1 cellular context compared by ENCODE assay signal in the genomic region with DNA sequence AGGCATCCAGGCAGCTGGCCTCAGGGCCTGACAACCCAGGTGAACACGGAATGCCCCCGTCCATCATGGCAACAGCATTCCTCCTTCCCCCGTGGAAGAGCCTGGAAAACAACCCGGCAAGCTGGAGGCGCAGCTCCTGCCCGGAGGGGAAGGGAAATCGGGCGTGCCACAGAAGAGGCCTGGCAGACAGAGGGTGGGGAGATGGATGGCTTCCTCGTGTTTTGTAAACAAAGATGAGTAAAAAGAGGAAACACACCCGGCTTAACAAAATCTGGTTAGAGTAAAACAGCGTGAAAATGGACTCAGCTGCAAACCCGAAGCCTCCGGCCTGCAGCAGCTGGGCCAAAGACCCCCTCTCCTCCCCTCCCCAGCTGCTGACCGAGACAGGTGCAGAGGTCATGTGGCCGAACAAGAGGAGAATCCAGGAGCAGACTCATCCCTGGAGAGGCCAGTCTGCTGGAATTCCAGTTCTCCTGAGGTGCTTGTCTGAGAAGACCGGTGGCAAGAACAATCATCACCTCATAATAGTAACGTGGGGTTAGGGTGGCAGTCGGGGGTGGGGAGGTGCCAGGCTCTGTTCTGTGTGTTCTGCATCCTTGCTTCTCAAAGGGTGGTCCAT.
TF ChIP-seq lines count a peak whose summit lies in the region.

No MANE protein-coding gene starts in this region.

TF ChIP-seq in HepG2, 621 proteins besides CTCF, POLR2A, EP300 and RAD21 (continued from another document and continues in another):
- no peak for TF ChIP-seq RFXAP (CRISPR knock-in tag; IDR thresholded peaks at IDR 0.05; ENCODE audit: borderline replicate concordance)
- TF ChIP-seq RFX5 (IDR thresholded peaks at IDR 0.05; ENCODE audit: low read depth, low read length) = no peak
- TF ChIP-seq SOX5 (CRISPR knock-in tag; IDR thresholded peaks at IDR 0.05; ENCODE audit: borderline replicate concordance) = no peak
- TF ChIP-seq, protein P1, sequence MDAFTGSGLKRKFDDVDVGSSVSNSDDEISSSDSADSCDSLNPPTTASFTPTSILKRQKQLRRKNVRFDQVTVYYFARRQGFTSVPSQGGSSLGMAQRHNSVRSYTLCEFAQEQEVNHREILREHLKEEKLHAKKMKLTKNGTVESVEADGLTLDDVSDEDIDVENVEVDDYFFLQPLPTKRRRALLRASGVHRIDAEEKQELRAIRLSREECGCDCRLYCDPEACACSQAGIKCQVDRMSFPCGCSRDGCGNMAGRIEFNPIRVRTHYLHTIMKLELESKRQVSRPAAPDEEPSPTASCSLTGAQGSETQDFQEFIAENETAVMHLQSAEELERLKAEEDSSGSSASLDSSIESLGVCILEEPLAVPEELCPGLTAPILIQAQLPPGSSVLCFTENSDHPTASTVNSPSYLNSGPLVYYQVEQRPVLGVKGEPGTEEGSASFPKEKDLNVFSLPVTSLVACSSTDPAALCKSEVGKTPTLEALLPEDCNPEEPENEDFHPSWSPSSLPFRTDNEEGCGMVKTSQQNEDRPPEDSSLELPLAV (CRISPR knock-in tag; conservative IDR thresholded peaks at IDR 0.05; ENCODE audit: low read depth) = no peak
- TF ChIP-seq TRIM24 (CRISPR knock-in tag; IDR thresholded peaks at IDR 0.05) = no peak
- TF ChIP-seq SIN3A (IDR thresholded peaks at IDR 0.05; ENCODE audit: borderline replicate concordance, low read depth, low read length) = no peak
- TF ChIP-seq ZNF350 (CRISPR knock-in tag; IDR thresholded peaks at IDR 0.05; ENCODE audit: borderline replicate concordance, low read depth) = no peak
- no peak for TF ChIP-seq ZBTB7B (CRISPR knock-in tag; IDR thresholded peaks at IDR 0.05)
- TF ChIP-seq, protein P2, sequence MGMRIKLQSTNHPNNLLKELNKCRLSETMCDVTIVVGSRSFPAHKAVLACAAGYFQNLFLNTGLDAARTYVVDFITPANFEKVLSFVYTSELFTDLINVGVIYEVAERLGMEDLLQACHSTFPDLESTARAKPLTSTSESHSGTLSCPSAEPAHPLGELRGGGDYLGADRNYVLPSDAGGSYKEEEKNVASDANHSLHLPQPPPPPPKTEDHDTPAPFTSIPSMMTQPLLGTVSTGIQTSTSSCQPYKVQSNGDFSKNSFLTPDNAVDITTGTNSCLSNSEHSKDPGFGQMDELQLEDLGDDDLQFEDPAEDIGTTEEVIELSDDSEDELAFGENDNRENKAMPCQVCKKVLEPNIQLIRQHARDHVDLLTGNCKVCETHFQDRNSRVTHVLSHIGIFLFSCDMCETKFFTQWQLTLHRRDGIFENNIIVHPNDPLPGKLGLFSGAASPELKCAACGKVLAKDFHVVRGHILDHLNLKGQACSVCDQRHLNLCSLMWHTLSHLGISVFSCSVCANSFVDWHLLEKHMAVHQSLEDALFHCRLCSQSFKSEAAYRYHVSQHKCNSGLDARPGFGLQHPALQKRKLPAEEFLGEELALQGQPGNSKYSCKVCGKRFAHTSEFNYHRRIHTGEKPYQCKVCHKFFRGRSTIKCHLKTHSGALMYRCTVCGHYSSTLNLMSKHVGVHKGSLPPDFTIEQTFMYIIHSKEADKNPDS (CRISPR knock-in tag; IDR thresholded peaks at IDR 0.05) = no peak
- TF ChIP-seq ZNF816 (CRISPR knock-in tag; IDR thresholded peaks at IDR 0.05; ENCODE audit: borderline replicate concordance) = no peak
- TF ChIP-seq CBFB (CRISPR knock-in tag; IDR thresholded peaks at IDR 0.05) = no peak
- TF ChIP-seq TCF7L2 (IDR thresholded peaks at IDR 0.05; ENCODE audit: low read depth, low read length) = no peak
- TF ChIP-seq, protein P3, sequence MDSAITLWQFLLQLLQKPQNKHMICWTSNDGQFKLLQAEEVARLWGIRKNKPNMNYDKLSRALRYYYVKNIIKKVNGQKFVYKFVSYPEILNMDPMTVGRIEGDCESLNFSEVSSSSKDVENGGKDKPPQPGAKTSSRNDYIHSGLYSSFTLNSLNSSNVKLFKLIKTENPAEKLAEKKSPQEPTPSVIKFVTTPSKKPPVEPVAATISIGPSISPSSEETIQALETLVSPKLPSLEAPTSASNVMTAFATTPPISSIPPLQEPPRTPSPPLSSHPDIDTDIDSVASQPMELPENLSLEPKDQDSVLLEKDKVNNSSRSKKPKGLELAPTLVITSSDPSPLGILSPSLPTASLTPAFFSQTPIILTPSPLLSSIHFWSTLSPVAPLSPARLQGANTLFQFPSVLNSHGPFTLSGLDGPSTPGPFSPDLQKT (CRISPR knock-in tag; IDR thresholded peaks at IDR 0.05; ENCODE audit: borderline replicate concordance) = no peak
- TF ChIP-seq, protein P4, sequence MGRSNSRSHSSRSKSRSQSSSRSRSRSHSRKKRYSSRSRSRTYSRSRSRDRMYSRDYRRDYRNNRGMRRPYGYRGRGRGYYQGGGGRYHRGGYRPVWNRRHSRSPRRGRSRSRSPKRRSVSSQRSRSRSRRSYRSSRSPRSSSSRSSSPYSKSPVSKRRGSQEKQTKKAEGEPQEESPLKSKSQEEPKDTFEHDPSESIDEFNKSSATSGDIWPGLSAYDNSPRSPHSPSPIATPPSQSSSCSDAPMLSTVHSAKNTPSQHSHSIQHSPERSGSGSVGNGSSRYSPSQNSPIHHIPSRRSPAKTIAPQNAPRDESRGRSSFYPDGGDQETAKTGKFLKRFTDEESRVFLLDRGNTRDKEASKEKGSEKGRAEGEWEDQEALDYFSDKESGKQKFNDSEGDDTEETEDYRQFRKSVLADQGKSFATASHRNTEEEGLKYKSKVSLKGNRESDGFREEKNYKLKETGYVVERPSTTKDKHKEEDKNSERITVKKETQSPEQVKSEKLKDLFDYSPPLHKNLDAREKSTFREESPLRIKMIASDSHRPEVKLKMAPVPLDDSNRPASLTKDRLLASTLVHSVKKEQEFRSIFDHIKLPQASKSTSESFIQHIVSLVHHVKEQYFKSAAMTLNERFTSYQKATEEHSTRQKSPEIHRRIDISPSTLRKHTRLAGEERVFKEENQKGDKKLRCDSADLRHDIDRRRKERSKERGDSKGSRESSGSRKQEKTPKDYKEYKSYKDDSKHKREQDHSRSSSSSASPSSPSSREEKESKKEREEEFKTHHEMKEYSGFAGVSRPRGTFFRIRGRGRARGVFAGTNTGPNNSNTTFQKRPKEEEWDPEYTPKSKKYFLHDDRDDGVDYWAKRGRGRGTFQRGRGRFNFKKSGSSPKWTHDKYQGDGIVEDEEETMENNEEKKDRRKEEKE (IDR thresholded peaks at IDR 0.05) = no peak
- no peak for TF ChIP-seq ELF1 (CRISPR knock-in tag; IDR thresholded peaks at IDR 0.05)
- TF ChIP-seq ZIK1 (CRISPR knock-in tag; IDR thresholded peaks at IDR 0.05; ENCODE audit: borderline replicate concordance, low read depth) = no peak
- no peak for TF ChIP-seq DNMT1 (CRISPR knock-in tag; IDR thresholded peaks at IDR 0.05)
- TF ChIP-seq U2AF1 (optimal IDR thresholded peaks at IDR 0.05; ENCODE audit: low read depth, low read length) = no peak
- TF ChIP-seq, protein P5, sequence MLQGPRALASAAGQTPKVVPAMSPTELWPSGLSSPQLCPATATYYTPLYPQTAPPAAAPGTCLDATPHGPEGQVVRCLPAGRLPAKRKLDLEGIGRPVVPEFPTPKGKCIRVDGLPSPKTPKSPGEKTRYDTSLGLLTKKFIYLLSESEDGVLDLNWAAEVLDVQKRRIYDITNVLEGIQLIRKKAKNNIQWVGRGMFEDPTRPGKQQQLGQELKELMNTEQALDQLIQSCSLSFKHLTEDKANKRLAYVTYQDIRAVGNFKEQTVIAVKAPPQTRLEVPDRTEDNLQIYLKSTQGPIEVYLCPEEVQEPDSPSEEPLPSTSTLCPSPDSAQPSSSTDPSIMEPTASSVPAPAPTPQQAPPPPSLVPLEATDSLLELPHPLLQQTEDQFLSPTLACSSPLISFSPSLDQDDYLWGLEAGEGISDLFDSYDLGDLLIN (CRISPR knock-in tag; IDR thresholded peaks at IDR 0.05; ENCODE audit: borderline replicate concordance) = no peak
- TF ChIP-seq, protein P6, sequence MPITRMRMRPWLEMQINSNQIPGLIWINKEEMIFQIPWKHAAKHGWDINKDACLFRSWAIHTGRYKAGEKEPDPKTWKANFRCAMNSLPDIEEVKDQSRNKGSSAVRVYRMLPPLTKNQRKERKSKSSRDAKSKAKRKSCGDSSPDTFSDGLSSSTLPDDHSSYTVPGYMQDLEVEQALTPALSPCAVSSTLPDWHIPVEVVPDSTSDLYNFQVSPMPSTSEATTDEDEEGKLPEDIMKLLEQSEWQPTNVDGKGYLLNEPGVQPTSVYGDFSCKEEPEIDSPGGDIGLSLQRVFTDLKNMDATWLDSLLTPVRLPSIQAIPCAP (CRISPR knock-in tag; IDR thresholded peaks at IDR 0.05; ENCODE audit: low read depth) = no peak
- no peak for TF ChIP-seq RCOR2 (CRISPR knock-in tag; IDR thresholded peaks at IDR 0.05)
- TF ChIP-seq HNRNPK (IDR thresholded peaks at IDR 0.05; ENCODE audit: low read depth, low read length, poor library complexity, severe bottlenecking) = no peak
- 0 out of 2 replicates have a peak, but pooled peaks have one; percentile 39 for TF ChIP-seq ZFP90 (CRISPR knock-in tag; IDR thresholded peaks at IDR 0.05; ENCODE audit: borderline replicate concordance)
- 0 out of 2 replicates have a peak, but pooled peaks have one; percentile 8 for TF ChIP-seq SP4 (CRISPR knock-in tag; IDR thresholded peaks at IDR 0.05)
- no peak for TF ChIP-seq MED1 (CRISPR knock-in tag; IDR thresholded peaks at IDR 0.05)
- TF ChIP-seq ISL2 (CRISPR knock-in tag; IDR thresholded peaks at IDR 0.05) = no peak
- no peak for TF ChIP-seq ZNF572 (CRISPR knock-in tag; IDR thresholded peaks at IDR 0.05)
- TF ChIP-seq TOE1 (CRISPR knock-in tag; IDR thresholded peaks at IDR 0.05) = no peak
- TF ChIP-seq ZNF253 (CRISPR knock-in tag; IDR thresholded peaks at IDR 0.05; ENCODE audit: borderline replicate concordance) = no peak
- TF ChIP-seq MEIS1 (CRISPR knock-in tag; IDR thresholded peaks at IDR 0.05; ENCODE audit: borderline replicate concordance) = no peak
- TF ChIP-seq, protein P7, sequence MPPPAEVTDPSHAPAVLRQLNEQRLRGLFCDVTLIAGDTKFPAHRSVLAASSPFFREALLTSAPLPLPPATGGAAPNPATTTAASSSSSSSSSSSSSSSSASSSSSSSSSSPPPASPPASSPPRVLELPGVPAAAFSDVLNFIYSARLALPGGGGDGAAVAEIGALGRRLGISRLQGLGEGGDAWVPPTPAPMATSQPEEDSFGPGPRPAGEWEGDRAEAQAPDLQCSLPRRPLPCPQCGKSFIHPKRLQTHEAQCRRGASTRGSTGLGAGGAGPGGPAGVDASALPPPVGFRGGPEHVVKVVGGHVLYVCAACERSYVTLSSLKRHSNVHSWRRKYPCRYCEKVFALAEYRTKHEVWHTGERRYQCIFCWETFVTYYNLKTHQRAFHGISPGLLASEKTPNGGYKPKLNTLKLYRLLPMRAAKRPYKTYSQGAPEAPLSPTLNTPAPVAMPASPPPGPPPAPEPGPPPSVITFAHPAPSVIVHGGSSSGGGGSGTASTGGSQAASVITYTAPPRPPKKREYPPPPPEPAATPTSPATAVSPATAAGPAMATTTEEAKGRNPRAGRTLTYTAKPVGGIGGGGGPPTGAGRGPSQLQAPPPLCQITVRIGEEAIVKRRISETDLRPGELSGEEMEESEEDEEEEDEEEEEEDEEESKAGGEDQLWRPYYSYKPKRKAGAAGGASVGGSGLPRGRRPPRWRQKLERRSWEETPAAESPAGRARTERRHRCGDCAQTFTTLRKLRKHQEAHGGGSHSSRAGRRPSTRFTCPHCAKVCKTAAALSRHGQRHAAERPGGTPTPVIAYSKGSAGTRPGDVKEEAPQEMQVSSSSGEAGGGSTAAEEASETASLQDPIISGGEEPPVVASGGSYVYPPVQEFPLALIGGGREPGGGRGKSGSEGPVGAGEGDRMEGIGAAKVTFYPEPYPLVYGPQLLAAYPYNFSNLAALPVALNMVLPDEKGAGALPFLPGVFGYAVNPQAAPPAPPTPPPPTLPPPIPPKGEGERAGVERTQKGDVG (CRISPR knock-in tag; IDR thresholded peaks at IDR 0.05; ENCODE audit: borderline replicate concordance) = no peak
- no peak for TF ChIP-seq PHF21A (CRISPR knock-in tag; IDR thresholded peaks at IDR 0.05)
- TF ChIP-seq ZFP37 (CRISPR knock-in tag; IDR thresholded peaks at IDR 0.05; ENCODE audit: borderline replicate concordance) = no peak
- TF ChIP-seq, protein P8, sequence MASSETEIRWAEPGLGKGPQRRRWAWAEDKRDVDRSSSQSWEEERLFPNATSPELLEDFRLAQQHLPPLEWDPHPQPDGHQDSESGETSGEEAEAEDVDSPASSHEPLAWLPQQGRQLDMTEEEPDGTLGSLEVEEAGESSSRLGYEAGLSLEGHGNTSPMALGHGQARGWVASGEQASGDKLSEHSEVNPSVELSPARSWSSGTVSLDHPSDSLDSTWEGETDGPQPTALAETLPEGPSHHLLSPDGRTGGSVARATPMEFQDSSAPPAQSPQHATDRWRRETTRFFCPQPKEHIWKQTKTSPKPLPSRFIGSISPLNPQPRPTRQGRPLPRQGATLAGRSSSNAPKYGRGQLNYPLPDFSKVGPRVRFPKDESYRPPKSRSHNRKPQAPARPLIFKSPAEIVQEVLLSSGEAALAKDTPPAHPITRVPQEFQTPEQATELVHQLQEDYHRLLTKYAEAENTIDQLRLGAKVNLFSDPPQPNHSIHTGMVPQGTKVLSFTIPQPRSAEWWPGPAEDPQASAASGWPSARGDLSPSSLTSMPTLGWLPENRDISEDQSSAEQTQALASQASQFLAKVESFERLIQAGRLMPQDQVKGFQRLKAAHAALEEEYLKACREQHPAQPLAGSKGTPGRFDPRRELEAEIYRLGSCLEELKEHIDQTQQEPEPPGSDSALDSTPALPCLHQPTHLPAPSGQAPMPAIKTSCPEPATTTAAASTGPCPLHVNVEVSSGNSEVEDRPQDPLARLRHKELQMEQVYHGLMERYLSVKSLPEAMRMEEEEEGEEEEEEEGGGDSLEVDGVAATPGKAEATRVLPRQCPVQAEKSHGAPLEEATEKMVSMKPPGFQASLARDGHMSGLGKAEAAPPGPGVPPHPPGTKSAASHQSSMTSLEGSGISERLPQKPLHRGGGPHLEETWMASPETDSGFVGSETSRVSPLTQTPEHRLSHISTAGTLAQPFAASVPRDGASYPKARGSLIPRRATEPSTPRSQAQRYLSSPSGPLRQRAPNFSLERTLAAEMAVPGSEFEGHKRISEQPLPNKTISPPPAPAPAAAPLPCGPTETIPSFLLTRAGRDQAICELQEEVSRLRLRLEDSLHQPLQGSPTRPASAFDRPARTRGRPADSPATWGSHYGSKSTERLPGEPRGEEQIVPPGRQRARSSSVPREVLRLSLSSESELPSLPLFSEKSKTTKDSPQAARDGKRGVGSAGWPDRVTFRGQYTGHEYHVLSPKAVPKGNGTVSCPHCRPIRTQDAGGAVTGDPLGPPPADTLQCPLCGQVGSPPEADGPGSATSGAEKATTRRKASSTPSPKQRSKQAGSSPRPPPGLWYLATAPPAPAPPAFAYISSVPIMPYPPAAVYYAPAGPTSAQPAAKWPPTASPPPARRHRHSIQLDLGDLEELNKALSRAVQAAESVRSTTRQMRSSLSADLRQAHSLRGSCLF (CRISPR knock-in tag; IDR thresholded peaks at IDR 0.05; ENCODE audit: borderline replicate concordance) = no peak
- no peak for TF ChIP-seq ZNF3 (CRISPR knock-in tag; IDR thresholded peaks at IDR 0.05)
- TF ChIP-seq CAMTA2 (CRISPR knock-in tag; IDR thresholded peaks at IDR 0.05; ENCODE audit: borderline replicate concordance) = no peak
- TF ChIP-seq ZNF550 (CRISPR knock-in tag; IDR thresholded peaks at IDR 0.05; ENCODE audit: borderline replicate concordance) = no peak
- TF ChIP-seq JDP2 (CRISPR knock-in tag; IDR thresholded peaks at IDR 0.05; ENCODE audit: borderline replicate concordance) = no peak
- no peak for TF ChIP-seq ZNF263 (CRISPR knock-in tag; IDR thresholded peaks at IDR 0.05)
- TF ChIP-seq, protein P9, sequence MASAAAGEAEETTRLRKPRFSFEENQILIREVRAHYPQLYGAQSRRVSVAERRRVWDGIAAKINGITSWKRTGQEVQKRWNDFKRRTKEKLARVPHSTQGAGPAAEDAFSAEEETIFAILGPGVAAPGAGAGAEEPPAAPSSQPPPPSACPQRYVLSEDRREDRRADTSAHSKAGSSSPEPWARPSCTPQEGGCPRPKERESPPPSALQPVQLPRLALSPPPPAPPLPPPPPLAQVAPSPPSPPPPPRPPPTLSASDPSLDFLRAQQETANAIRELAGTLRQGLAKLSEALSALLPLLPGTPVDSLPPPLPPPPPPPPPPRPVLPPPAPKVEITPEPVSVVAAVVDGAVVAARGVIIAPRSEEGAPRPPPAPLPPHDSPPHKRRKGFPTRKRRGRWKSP (CRISPR knock-in tag; IDR thresholded peaks at IDR 0.05) = no peak
- no peak for TF ChIP-seq ZNF367 (CRISPR knock-in tag; IDR thresholded peaks at IDR 0.05; ENCODE audit: borderline replicate concordance)
